ENCODE assay signal across 16 cellular contexts in genomic region chr1:85359874-85360708, GRCh38.
A peak's percentile ranks its signal among the peaks of the same experiment; 100 is the strongest.
DNase-seq lines count a peak whose midpoint lies in the region; ATAC-seq, FAIRE-seq and TF ChIP-seq lines count a peak whose summit lies in the region.
"Had no signal": no experiment of that assay in that cellular context is flagged by ENCODE, and none has a peak within 500 bp of the region (broad histone marks: within the 10 kb centered on the region; RNA-seq: fewer than 3 reads in every experiment).

No MANE protein-coding gene starts in this region.

- H3K27me3 ChIP-seq in PC-3 (ENCODE audit: low read length) (no peaks in the 10 kb centered on the region), osteoblast (ENCODE audit: insufficient read depth, low read length) (no peaks in the 10 kb centered on the region)

- peaks cover 5% of the 10 kb centered on the region; the same call in 1 of the 2 replicates for H3K36me3 ChIP-seq in PC-3 (ENCODE audit: low read depth, low read length)
- peaks cover 24% of the 10 kb centered on the region for H3K36me3 ChIP-seq in osteoblast (ENCODE audit: insufficient read depth, low read length)

- intact Hi-C loops in PC-3 (cut with micrococcal nuclease) = loop anchor here (1.0 to 5.0 kb wide), 5 partner anchors 9 to 48 kb away; no protein-coding TSS in a partner anchor

- H3K27ac ChIP-seq in PC-3 (ENCODE audit: low read length) (peak overlapping the region; percentile 84), osteoblast (ENCODE audit: low read depth, low read length) (peak overlapping the region; percentile 76)

- H3K4me2 ChIP-seq in PC-3 (ENCODE audit: low read length) = peak overlapping the region; percentile 60
- H3K4me2 ChIP-seq in osteoblast (ENCODE audit: insufficient read depth, low read length) = peak overlapping the region; percentile 57

- H3F3A ChIP-seq in PC-3 (ENCODE audit: low read length, unreplicated experiment) = peaks cover 12% of the 10 kb centered on the region

- POLR2A ChIA-PET in PC-3 (lab: Charles Lee; ENCODE audit: unreplicated experiment) = interaction anchor here (0.5 to 1.2 kb wide), 6 partner anchors 16 to 853 kb away, joined by 3 to 9 read pairs (median 3); partner anchors contain the start of genes CCN1 and GNG5

- H3K4me1 ChIP-seq in PC-3 (ENCODE audit: insufficient read depth, low read length) (peaks cover 38% of the 10 kb centered on the region), osteoblast (ENCODE audit: insufficient read depth, low read length) (peaks cover 62% of the 10 kb centered on the region)

- no peak overlapping the region for H2AFZ ChIP-seq in PC-3 (ENCODE audit: low read length)
- no peak overlapping the region for H2AFZ ChIP-seq in osteoblast (ENCODE audit: low read length)

- H4K20me1 ChIP-seq in PC-3 (ENCODE audit: low read length) = no peaks in the 10 kb centered on the region
- H4K20me1 ChIP-seq in osteoblast (ENCODE audit: insufficient read depth, low read length) = no peaks in the 10 kb centered on the region

- H3K9me2 ChIP-seq in PC-3 (replicated peaks; ENCODE audit: low read length) = no peaks in the 10 kb centered on the region

- DNase-seq in AG10803 (ENCODE audit: low read depth) = peak; percentile 35
- DNase-seq in PC-3 = peak; percentile 87
- DNase-seq in dermis microvascular lymphatic vessel endothelial cell (ENCODE audit: low read depth in 2 of 2) = peak; percentile 92 to 96
- peak; percentile 6 for DNase-seq in osteoblast (ENCODE audit: insufficient read length, low spot score, missing footprints)
- DNase-seq in NCI-H1417 treated with DMSO at 0.1 percent for 48 hours (lab: John Stamatoyannopoulos, UW) = no peak
- DNase-seq in NOMO-1 treated with DMSO at 0.1 percent for 48 hours (lab: John Stamatoyannopoulos, UW; ENCODE audit: unreplicated experiment) = no peak
- no peak for DNase-seq in GM19239 (ENCODE audit: insufficient read length, low spot score)
- no peak for DNase-seq in NCI-H2081 (lab: John Stamatoyannopoulos, UW)
- DNase-seq: activated CD4-positive, alpha-beta T cell treated with anti-CD3 and anti-CD28 coated beads for 1 hour; activated naive CD4-positive, alpha-beta T cell treated with anti-CD3 and anti-CD28 coated beads, Interleukin-2, amount 50 U/mL, for 16 hours; AML-193; DMS153; Kasumi-1; NCI-H187; NCI-H524 treated with DMSO at 0.1 percent for 48 hours had no signal

- peak overlapping the region; percentile 46 for H3K9ac ChIP-seq in PC-3 (ENCODE audit: low read length)

- CTCF ChIA-PET in PC-3 (lab: Charles Lee) = interaction anchor here (0.6 kb wide), 1 partner anchor 16 kb away, joined by 3 read pairs; no protein-coding TSS in a partner anchor

- H3K79me2 ChIP-seq in PC-3 (ENCODE audit: low read length) = peaks cover 62% of the 10 kb centered on the region
- peaks cover 67% of the 10 kb centered on the region for H3K79me2 ChIP-seq in osteoblast (ENCODE audit: insufficient read depth, low read length)

- BruUV-seq in PC-3 (replicated peaks; lab: Mats Ljungman, UMichigan) = no TSS peak

- no peaks in the 10 kb centered on the region for H3K9me3 ChIP-seq in PC-3 (ENCODE audit: low read length)
- H3K9me3 ChIP-seq in osteoblast (ENCODE audit: low read depth, low read length) = no peaks in the 10 kb centered on the region

- no peak for FAIRE-seq in GM19239 (lab: Jason Lieb, UNC)

- H3K4me3 ChIP-seq in AG10803 (ENCODE audit: low read length) = no peak overlapping the region
- 0 out of 2 replicates have a peak overlapping the region, but pooled peaks have one; percentile 5 for H3K4me3 ChIP-seq in PC-3 (ENCODE audit: low read length)
- no peak overlapping the region for H3K4me3 ChIP-seq in osteoblast (ENCODE audit: insufficient read depth, low read length)
- H3K4me3 ChIP-seq: lung had no signal

- ATAC-seq in PC-3 = peak; percentile 64

- TF ChIP-seq CTCF in AG10803 (conservative IDR thresholded peaks at IDR 0.05; ENCODE audit: low read length) (no peak), PC-3 (conservative IDR thresholded peaks at IDR 0.05; ENCODE audit: low read depth, low read length) (no peak), osteoblast (IDR thresholded peaks at IDR 0.05; ENCODE audit: extremely low read depth, low read depth, low read length) (no peak)

Comparison
In these comparisons a context has a peak if more than half of its experiments do, and no peak if none do; other contexts are left out.
1. DNase-seq: peak in AG10803 (single experiment), PC-3 (single experiment), dermis microvascular lymphatic vessel endothelial cell (2 of 2) and osteoblast (single experiment); none in NCI-H1417 treated with DMSO at 0.1 percent for 48 hours (single experiment), NOMO-1 treated with DMSO at 0.1 percent for 48 hours (single experiment), GM19239 (single experiment) and NCI-H2081 (0 of 2).